Comparison of ENCODE assay signal across 8 cellular contexts in genomic region chr19:43533546-43534304, GRCh38. TPM values are rescaled to one million over a fixed set of nuclear protein-coding genes. Genes with fewer than 3 reads are reported as not detected.
DNase-seq lines count a peak whose midpoint lies in the region; ATAC-seq and TF ChIP-seq lines count a peak whose summit lies in the region.

No MANE protein-coding gene starts in this region.

- TF ChIP-seq POLR2A in esophagus muscularis mucosa (IDR thresholded peaks at IDR 0.05; ENCODE audit: low read depth): no peak

- 6% methylated on average over 7 of the region's 41 CpGs for WGBS in esophagus muscularis mucosa

- H4K20me1 ChIP-seq in PC-9 (ENCODE audit: insufficient read depth): no peaks in the 10 kb centered on the region

- H3K4me1 Mint-ChIP-seq in Calu3 (ENCODE audit: low read depth, unreplicated experiment): no peaks in the 10 kb centered on the region
- peaks cover 10% of the 10 kb centered on the region for H3K4me1 Mint-ChIP-seq in activated T-cell treated with anti-CD3 and anti-CD28 coated beads, Interleukin-2, amount 50 U/mL, for 72 hours (ENCODE audit: low read depth)

- BruUV-seq in Calu3 (replicated peaks; lab: Mats Ljungman, UMichigan): no TSS peak
- TSS peak; percentile 20 for BruUV-seq in PC-9 (replicated peaks; lab: Mats Ljungman, UMichigan)

- POLR2A ChIA-PET in PC-9 (lab: Charles Lee; ENCODE audit: unreplicated experiment): interaction anchor here (0.6 to 1.2 kb wide), 3 partner anchors 65 to 1644 kb away, joined by 3 to 6 read pairs (median 3); partner anchors contain the start of gene TRAPPC6A

- TF ChIP-seq EP300 in Ishikawa (IDR thresholded peaks at IDR 0.05; ENCODE audit: borderline replicate concordance) (no peak), esophagus muscularis mucosa (IDR thresholded peaks at IDR 0.05) (no peak)

- DNase-seq in Calu3: peak; percentile 95
- peak; percentile 95 to 97 for DNase-seq in PC-9
- DNase-seq in activated T-cell treated with anti-CD3 and anti-CD28 coated beads, Interleukin-2, amount 50 U/mL, for 72 hours: peak; percentile 99 to 100
- peak; percentile 100 for DNase-seq in esophagus muscularis mucosa (ENCODE audit: extremely low spot score)
- peak; percentile 99 for DNase-seq in stimulated activated CD8-positive, alpha-beta memory T cell treated with anti-CD3 and anti-CD28 coated beads, Interleukin-4, amount 100 ng/mL, for 48 hours

- peak overlapping the region; percentile 4 for H3K9ac ChIP-seq in muscle layer of colon (ENCODE audit: low read length)

- peak overlapping the region; percentile 63 for H3K4me3 ChIP-seq in PC-9
- H3K4me3 ChIP-seq in esophagus muscularis mucosa: peak overlapping the region; percentile 51 to 75 (median 62)
- peak overlapping the region; percentile 59 to 96 for H3K4me3 ChIP-seq in muscle layer of colon (ENCODE audit: low read depth in 1 of 2, low read length in 2 of 2)

- no peak for TF ChIP-seq RAD21 in Ishikawa (IDR thresholded peaks at IDR 0.05; ENCODE audit: low read depth)

- H3K9me2 ChIP-seq in PC-9 (ENCODE audit: insufficient read depth): no peaks in the 10 kb centered on the region

- H3K27me3 Mint-ChIP-seq in Calu3 (ENCODE audit: unreplicated experiment): no peaks in the 10 kb centered on the region
- H3K27me3 Mint-ChIP-seq in activated T-cell treated with anti-CD3 and anti-CD28 coated beads, Interleukin-2, amount 50 U/mL, for 72 hours (ENCODE audit: low read depth): no peaks in the 10 kb centered on the region

- TF ChIP-seq CTCF in Calu3 (IDR thresholded peaks at IDR 0.05; ENCODE audit: unreplicated experiment) (no peak), PC-9 (conservative IDR thresholded peaks at IDR 0.05) (no peak), esophagus muscularis mucosa (IDR thresholded peaks at IDR 0.05) (no peak)

- CTCF ChIA-PET in Calu3 (lab: Charles Lee): interaction anchor here (0.6 to 1.7 kb wide), 3 partner anchors 14 to 129 kb away, joined by 4 to 13 read pairs (median 11); no protein-coding TSS in a partner anchor
- CTCF ChIA-PET in PC-9 (lab: Charles Lee): interaction anchor here (0.6 to 0.9 kb wide), 2 partner anchors 30 to 135 kb away, joined by 3 to 4 read pairs; no protein-coding TSS in a partner anchor

- H3K4me1 ChIP-seq in PC-9 (replicated peaks; ENCODE audit: insufficient read depth): peaks cover 23% of the 10 kb centered on the region
- peaks cover 26 to 40% (median 38%) of the 10 kb centered on the region in 4 donors for H3K4me1 ChIP-seq in esophagus muscularis mucosa
- peaks cover 21% of the 10 kb centered on the region for H3K4me1 ChIP-seq in muscle layer of colon (ENCODE audit: insufficient read depth, low read length)

- H2AFZ ChIP-seq in PC-9: peak overlapping the region; percentile 75

- intact Hi-C loops in Calu3 (cut with micrococcal nuclease; ENCODE audit: unreplicated experiment) (no loop called here), PC-9 (cut with micrococcal nuclease; ENCODE audit: unreplicated experiment) (loop anchor here (5.0 kb wide), 1 partner anchor 264 kb away; no protein-coding TSS in a partner anchor), esophagus muscularis mucosa (cut with DNase I) (no loop called here)

- H3K27me3 ChIP-seq in PC-9 (ENCODE audit: insufficient read depth, low read depth): no peaks in the 10 kb centered on the region
- H3K27me3 ChIP-seq in esophagus muscularis mucosa: no peaks in the 10 kb centered on the region
- H3K27me3 ChIP-seq in muscle layer of colon (ENCODE audit: control insufficient read depth in 1 of 2, insufficient read depth in 2 of 2, low read length in 2 of 2): no peaks in the 10 kb centered on the region

- H3K4me3 Mint-ChIP-seq in Calu3 (ENCODE audit: low read depth, unreplicated experiment): peak overlapping the region; percentile 79
- H3K4me3 Mint-ChIP-seq in activated T-cell treated with anti-CD3 and anti-CD28 coated beads, Interleukin-2, amount 50 U/mL, for 72 hours: peak overlapping the region; percentile 81 to 84

- peak overlapping the region; percentile 54 for H3K27ac ChIP-seq in PC-9
- H3K27ac ChIP-seq in esophagus muscularis mucosa (replicated peaks in 1 of 4): peak overlapping the region; percentile 88 to 94 (median 92)
- H3K27ac ChIP-seq in muscle layer of colon (ENCODE audit: low read depth, low read length): peak overlapping the region; percentile 96

- peak overlapping the region; percentile 68 for H3K27ac Mint-ChIP-seq in Calu3 (ENCODE audit: unreplicated experiment)
- H3K27ac Mint-ChIP-seq in activated T-cell treated with anti-CD3 and anti-CD28 coated beads, Interleukin-2, amount 50 U/mL, for 72 hours: peak overlapping the region; percentile 91

- no peaks in the 10 kb centered on the region for H3K79me2 ChIP-seq in PC-9 (ENCODE audit: low read depth)

- H3K36me3 Mint-ChIP-seq in Calu3 (ENCODE audit: insufficient read depth, unreplicated experiment): peaks cover 31% of the 10 kb centered on the region
- H3K36me3 Mint-ChIP-seq in activated T-cell treated with anti-CD3 and anti-CD28 coated beads, Interleukin-2, amount 50 U/mL, for 72 hours (ENCODE audit: insufficient read depth in 2 of 2): peaks cover 5 to 10% of the 10 kb centered on the region in 2 donors

- H3K36me3 ChIP-seq in PC-9 (ENCODE audit: low read depth) (no peaks in the 10 kb centered on the region), esophagus muscularis mucosa (peaks cover under 1 to 20% (median 9%) of the 10 kb centered on the region in 4 donors), muscle layer of colon (ENCODE audit: insufficient read depth, low read length) (peaks cover 3% of the 10 kb centered on the region)

- H3K9me3 ChIP-seq in PC-9 (ENCODE audit: insufficient read depth, low read depth) (no peaks in the 10 kb centered on the region), esophagus muscularis mucosa (peaks cover 0 to 2% (median under 1%) of the 10 kb centered on the region in 4 donors), muscle layer of colon (ENCODE audit: low read length) (no peaks in the 10 kb centered on the region)

- peak overlapping the region; percentile 84 for H3K4me2 ChIP-seq in PC-9

- peak; percentile 59 for ATAC-seq in GM21529 (IDR thresholded peaks at IDR 0.05; ENCODE audit: unreplicated experiment)
- peak; percentile 83 for ATAC-seq in activated T-cell treated with anti-CD3 and anti-CD28 coated beads, Interleukin-2, amount 50 U/mL, for 72 hours (replicated peaks in 1 of 2)

- H3K9me3 Mint-ChIP-seq in Calu3 (ENCODE audit: low read depth, unreplicated experiment): no peaks in the 10 kb centered on the region
- no peaks in the 10 kb centered on the region for H3K9me3 Mint-ChIP-seq in activated T-cell treated with anti-CD3 and anti-CD28 coated beads, Interleukin-2, amount 50 U/mL, for 72 hours

- H3F3A ChIP-seq in PC-9 (ENCODE audit: insufficient read depth, low read depth): peaks cover 53% of the 10 kb centered on the region

TF ChIP-seq in Ishikawa, 13 proteins besides CTCF, POLR2A, EP300 and RAD21:
- TF ChIP-seq MAX (IDR thresholded peaks at IDR 0.05) (no peak), CEBPB (IDR thresholded peaks at IDR 0.05) (0 out of 2 replicates have a peak, but pooled peaks have one; percentile 40), REST (IDR thresholded peaks at IDR 0.05; ENCODE audit: low read depth) (no peak)

RNA-seq across cellular contexts. Expression of gene ZNF575, which starts 0.7 kb away (rescaled TPM):
- total RNA-seq in Calu3 (2022) (2.2 and 2.8 TPM in 2 replicates), PC-9 (2021) (5.2 and 6.5 TPM in 2 replicates), esophagus muscularis mucosa (under 1 TPM; 0.66 to 0.97 (median 0.82) TPM)
- total RNA-seq in activated T-cell treated with anti-CD3 and anti-CD28 coated beads, Interleukin-2, amount 50 U/mL, for 72 hours: 1 to 10 TPM; 3.2 to 4.3 TPM

RNA-seq across cellular contexts. Expression of gene ETHE1, which starts 6.7 kb away (rescaled TPM):
- 44.8 and 48.4 TPM in 2 replicates for total RNA-seq in Calu3 (2022)
- 83.4 and 89.3 TPM in 2 replicates for total RNA-seq in PC-9 (2021)
- 100 to 1,000 TPM; 101 to 125 TPM for total RNA-seq in activated T-cell treated with anti-CD3 and anti-CD28 coated beads, Interleukin-2, amount 50 U/mL, for 72 hours
- total RNA-seq in esophagus muscularis mucosa: 10 to 100 TPM; 48.2 to 63.2 (median 55.9) TPM

RNA-seq across cellular contexts. Expression of gene PHLDB3, which starts 29.2 kb away (rescaled TPM):
- total RNA-seq in Calu3 (2022) (24.7 and 25.7 TPM in 2 replicates), PC-9 (2021) (36.7 and 50.7 TPM in 2 replicates), esophagus muscularis mucosa (10 to 100 TPM; 10.3 to 16.2 (median 12.6) TPM)
- total RNA-seq in activated T-cell treated with anti-CD3 and anti-CD28 coated beads, Interleukin-2, amount 50 U/mL, for 72 hours: 10 to 100 TPM; 22.4 to 26.1 TPM

RNA-seq across cellular contexts. Expression of gene XRCC1, which starts 41.6 kb away (rescaled TPM):
- 55.8 and 56.8 TPM in 2 replicates for total RNA-seq in Calu3 (2022)
- total RNA-seq in PC-9 (2021): 37.2 and 45.1 TPM in 2 replicates
- total RNA-seq in activated T-cell treated with anti-CD3 and anti-CD28 coated beads, Interleukin-2, amount 50 U/mL, for 72 hours: 10 to 100 TPM; 58.4 to 66.7 TPM
- 10 to 100 TPM; 21.2 to 27.2 (median 24.4) TPM for total RNA-seq in esophagus muscularis mucosa

RNA-seq across cellular contexts. Expression of gene PINLYP, which starts 41.9 kb away (rescaled TPM):
- 0.17 and 0.76 TPM in 2 replicates for total RNA-seq in Calu3 (2022)
- 0.53 and 2.0 TPM in 2 replicates for total RNA-seq in PC-9 (2021)
- total RNA-seq in activated T-cell treated with anti-CD3 and anti-CD28 coated beads, Interleukin-2, amount 50 U/mL, for 72 hours: 10 to 100 TPM in 1 of 2 donors, 1 to 10 TPM in 1; 8.9 to 18.1 TPM
- 1 to 10 TPM; 3.3 to 6.2 (median 4.9) TPM for total RNA-seq in esophagus muscularis mucosa

Comparison
In these comparisons a context has a peak if more than half of its experiments do, and no peak if none do; other contexts are left out.
1. Peak in every context shown above with its lines: DNase-seq, ATAC-seq, H3K4me3 ChIP-seq and H3K27ac ChIP-seq.